In genomic region chr1:54287176-54287650, GRCh38 we compare ENCODE assay signal across 8 cellular contexts.
A peak's percentile ranks its signal among the peaks of the same experiment; 100 is the strongest.
DNase-seq lines count a peak whose midpoint lies in the region; ATAC-seq and TF ChIP-seq lines count a peak whose summit lies in the region.

No MANE protein-coding gene starts in this region.

- H3K4me1 ChIP-seq in BLaER1 (peaks cover 84% of the 10 kb centered on the region), SJSA1 (replicated peaks) (peaks cover 32% of the 10 kb centered on the region), iPS-20b (ENCODE audit: insufficient read depth, low read length) (peaks cover 31% of the 10 kb centered on the region)

- H4K20me1 ChIP-seq in BLaER1: peaks cover 82% of the 10 kb centered on the region

- POLR2A ChIA-PET in HEK293T (lab: Yijun Ruan, JAX): no interaction called here

- H3K4me3 ChIP-seq in BLaER1 (no peak overlapping the region), SJSA1 (no peak overlapping the region), iPS-20b (ENCODE audit: low read length) (no peak overlapping the region)

- DNase-seq in HEK293T (ENCODE audit: extremely low spot score): peak; percentile 61
- DNase-seq in SJSA1 (ENCODE audit: low read depth in 1 of 2, low spot score in 2 of 2): peak; percentile 74 to 77
- peak; percentile 36 to 81 (median 52) for DNase-seq in stimulated activated CD4-positive, alpha-beta T cell treated with anti-CD3 and anti-CD28 coated beads, Interleukin-12 subunit alpha, Interleukin-12 subunit beta, amount 100 ng/mL, for 48 hours (ENCODE audit: low read depth in 2 of 3, low spot score in 1 of 3)
- no peak for DNase-seq in NCI-H1930 (lab: John Stamatoyannopoulos, UW)

- H3K9me3 ChIP-seq in BLaER1 (no peaks in the 10 kb centered on the region), SJSA1 (replicated peaks) (no peaks in the 10 kb centered on the region), iPS-20b (ENCODE audit: insufficient read depth, low read depth, low read length) (no peaks in the 10 kb centered on the region)

- no peak for ATAC-seq in HG02884 (IDR thresholded peaks at IDR 0.05; ENCODE audit: unreplicated experiment)

- H3K36me3 ChIP-seq in BLaER1 (peaks cover 9% of the 10 kb centered on the region; the same call in 1 of the 2 replicates), SJSA1 (peaks cover 7% of the 10 kb centered on the region; the same call in 1 of the 2 replicates), iPS-20b (ENCODE audit: insufficient read depth, low read depth, low read length) (no peaks in the 10 kb centered on the region)

- H3K27me3 ChIP-seq in BLaER1 (no peaks in the 10 kb centered on the region), SJSA1 (replicated peaks) (no peaks in the 10 kb centered on the region), iPS-20b (ENCODE audit: insufficient read depth, low read length) (no peaks in the 10 kb centered on the region)

- peak overlapping the region; percentile 67 for H3K4me2 ChIP-seq in BLaER1

- H3K9ac ChIP-seq in BLaER1 (0 out of 2 replicates have a peak overlapping the region, but pooled peaks have one; percentile 22), iPS-20b (ENCODE audit: low read depth, low read length) (no peak overlapping the region)

- CTCF ChIA-PET in HEK293T (lab: Yijun Ruan, JAX): interaction anchor here (3.0 kb wide), 1 partner anchor 13 kb away, joined by 9 read pairs; no protein-coding TSS in a partner anchor

- H3K27ac ChIP-seq in BLaER1 (peak overlapping the region; percentile 52), SJSA1 (peak overlapping the region; percentile 46), angular gyrus (ENCODE audit: low read depth, low read length) (peak overlapping the region; percentile 89), iPS-20b (ENCODE audit: low read length) (peak overlapping the region; percentile 20)

TF ChIP-seq in HEK293T, 16 proteins besides CTCF, POLR2A, EP300 and RAD21:
- no peak for TF ChIP-seq FOXA1 (IDR thresholded peaks at IDR 0.05)
- peak; percentile 71 for TF ChIP-seq L3MBTL2 (conservative IDR thresholded peaks at IDR 0.05)
- peak; percentile 80 for TF ChIP-seq PKNOX1 (IDR thresholded peaks at IDR 0.05)
- TF ChIP-seq HDGF (IDR thresholded peaks at IDR 0.05; ENCODE audit: borderline replicate concordance): no peak
- TF ChIP-seq FOXK2 (IDR thresholded peaks at IDR 0.05): no peak
- TF ChIP-seq SP1 (IDR thresholded peaks at IDR 0.05): no peak
- no peak for TF ChIP-seq FOXM1 (IDR thresholded peaks at IDR 0.05; ENCODE audit: borderline replicate concordance)
TF ChIP-seq in HEK293T: peak in this region for 2.

Comparison
In these comparisons a context has a peak if more than half of its experiments do, and no peak if none do; other contexts are left out.
1. H3K27ac ChIP-seq: peak in every context shown above with its lines; median percentile 89 in angular gyrus; 52 in BLaER1; 46 in SJSA1; 20 in iPS-20b.
2. DNase-seq: peak in HEK293T (single experiment), SJSA1 (2 of 2) and stimulated activated CD4-positive, alpha-beta T cell treated with anti-CD3 and anti-CD28 coated beads, Interleukin-12 subunit alpha, Interleukin-12 subunit beta, amount 100 ng/mL, for 48 hours (3 of 3); none in NCI-H1930 (0 of 2).